Comparison of ENCODE assay signal across 1 cellular context in genomic region chr11:119693253-119693815, GRCh38.
TF ChIP-seq lines count a peak whose summit lies in the region.

No MANE protein-coding gene starts in this region.

TF ChIP-seq in H1, 55 proteins besides CTCF, POLR2A, EP300 and RAD21:
- TF ChIP-seq JUND (IDR thresholded peaks at IDR 0.05; ENCODE audit: low read length) (no peak), KDM4A (IDR thresholded peaks at IDR 0.05; ENCODE audit: low read depth, low read length, severe bottlenecking) (no peak), E2F6 (IDR thresholded peaks at IDR 0.05) (no peak), EZH2 (IDR thresholded peaks at IDR 0.05; ENCODE audit: low read depth, low read length, severe bottlenecking) (no peak), ASH2L (IDR thresholded peaks at IDR 0.05; ENCODE audit: low read length) (no peak), SP1 (IDR thresholded peaks at IDR 0.05; ENCODE audit: low read depth, low read length) (no peak)
